Comparison of ENCODE assay signal across 5 cellular contexts in the genomic region with DNA sequence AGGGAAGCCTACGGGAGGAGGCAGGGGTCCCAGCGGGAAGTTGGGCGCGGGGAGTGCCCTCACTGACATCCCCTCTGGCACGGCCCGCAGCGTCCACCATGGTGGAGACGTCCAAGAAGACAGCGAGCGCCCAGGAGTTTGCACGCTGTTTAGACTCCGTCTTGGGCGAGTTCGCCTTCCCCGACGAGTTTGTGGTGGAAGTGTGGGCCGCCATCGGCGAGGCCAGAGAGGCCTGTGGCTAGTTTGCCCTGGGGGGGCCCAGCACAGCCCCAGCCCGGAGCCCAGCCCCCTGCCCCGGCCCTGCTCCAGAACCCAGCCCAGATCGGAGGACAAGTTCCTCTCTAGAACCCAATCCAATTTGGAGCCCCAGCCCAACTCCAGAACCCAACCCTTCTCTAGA. TPM values are rescaled to one million over a fixed set of nuclear protein-coding genes. Genes with fewer than 3 reads are reported as not detected.
"Had no signal": no experiment of that assay in that cellular context is flagged by ENCODE, and none has a peak within 500 bp of the region (broad histone marks: within the 10 kb centered on the region; RNA-seq: fewer than 3 reads in every experiment).

No MANE protein-coding gene starts in this region.

- H3K4me3 ChIP-seq: GM23338 had no signal

- DNase-seq: H9, HCEC 1CT, IMR-90 had no signal

- H2AFZ ChIP-seq: GM23338 had no signal

- H3K27ac Mint-ChIP-seq: GM23338, H9 had no signal

- ATAC-seq: GM23338 had no signal

- H3K4me2 ChIP-seq: GM23338 had no signal

- H3K4me1 Mint-ChIP-seq: GM23338, H9 had no signal

- H3K4me3 Mint-ChIP-seq: GM23338, H9 had no signal

RNA-seq across cellular contexts. Expression of gene GIPC3, which starts 4.7 kb away (rescaled TPM):
- total RNA-seq: HT-29 had no signal

RNA-seq across cellular contexts. Expression of gene TBXA2R, which starts 16.7 kb away (rescaled TPM):
- total RNA-seq: HT-29 had no signal
